In genomic region chr6:44245912-44246662, GRCh38 we compare ENCODE assay signal across 8 cellular contexts. TPM values are rescaled to one million over a fixed set of nuclear protein-coding genes. Genes with fewer than 3 reads are reported as not detected.
DNase-seq lines count a peak whose midpoint lies in the region; ATAC-seq and TF ChIP-seq lines count a peak whose summit lies in the region.

No MANE protein-coding gene starts in this region.

- H3K27ac Mint-ChIP-seq in HFFc6: peak overlapping the region; percentile 98
- peak overlapping the region; percentile 97 for H3K27ac Mint-ChIP-seq in T-helper 2 cell treated with Interferon-gamma antibody and Interleukin-4, amounts not matched to agents 5 μg/mL and 100 μg/mL, for 36 hours

- peak; percentile 86 for ATAC-seq in sciatic nerve

- peaks cover 44% of the 10 kb centered on the region for H3K36me3 Mint-ChIP-seq in HFFc6 (ENCODE audit: low read depth)
- peaks cover 40% of the 10 kb centered on the region for H3K36me3 Mint-ChIP-seq in T-helper 2 cell treated with Interferon-gamma antibody and Interleukin-4, amounts not matched to agents 5 μg/mL and 100 μg/mL, for 36 hours (ENCODE audit: low read depth)

- peaks cover 15% of the 10 kb centered on the region for H3K27me3 Mint-ChIP-seq in HFFc6 (ENCODE audit: insufficient read depth)
- H3K27me3 Mint-ChIP-seq in T-helper 2 cell treated with Interferon-gamma antibody and Interleukin-4, amounts not matched to agents 5 μg/mL and 100 μg/mL, for 36 hours (ENCODE audit: low read depth): peaks cover 2% of the 10 kb centered on the region

- H3K9me3 Mint-ChIP-seq in HFFc6: peaks cover 12% of the 10 kb centered on the region
- H3K9me3 Mint-ChIP-seq in T-helper 2 cell treated with Interferon-gamma antibody and Interleukin-4, amounts not matched to agents 5 μg/mL and 100 μg/mL, for 36 hours: no peaks in the 10 kb centered on the region

- in situ Hi-C loops in astrocyte of the cerebellum (cut with HindIII; ENCODE audit: low sequenced_read_pairs): no loop called here

- peak overlapping the region; percentile 98 for H3K4me3 Mint-ChIP-seq in HFFc6
- H3K4me3 Mint-ChIP-seq in T-helper 2 cell treated with Interferon-gamma antibody and Interleukin-4, amounts not matched to agents 5 μg/mL and 100 μg/mL, for 36 hours: peak overlapping the region; percentile 98

- intact Hi-C loops in sciatic nerve (cut with DNase I): no loop called here

- DNase-seq in HFFc6: peak; percentile 71
- DNase-seq in MV-4-11 (lab: John Stamatoyannopoulos, UW): peak; percentile 60
- peak; percentile 91 for DNase-seq in T-helper 2 cell treated with Interferon-gamma antibody and Interleukin-4, amounts not matched to agents 5 μg/mL and 100 μg/mL, for 36 hours (ENCODE audit: low spot score)
- DNase-seq in astrocyte of the cerebellum (ENCODE audit: low read depth): no peak
- peak; percentile 48 to 97 (median 86) for DNase-seq in hypothalamus (lab: John Stamatoyannopoulos, UW)
- DNase-seq in sciatic nerve (ENCODE audit: low spot score): peak; percentile 95
- DNase-seq in NCI-H1048 (lab: John Stamatoyannopoulos, UW): no peak

- TF ChIP-seq CTCF in GM12874 (IDR thresholded peaks at IDR 0.05; ENCODE audit: insufficient read depth, low read depth, low read length) (peak; percentile 47; the same call in 1 of the 2 replicates), HFFc6 (IDR thresholded peaks at IDR 0.05) (peak; percentile 57), astrocyte of the cerebellum (IDR thresholded peaks at IDR 0.05; ENCODE audit: low read depth, low read length, missing control alignments) (no peak)

- peak overlapping the region; percentile 98 for H3K4me3 ChIP-seq in astrocyte of the cerebellum (ENCODE audit: low read depth, low read length)

- peaks cover 39% of the 10 kb centered on the region for H3K4me1 Mint-ChIP-seq in HFFc6 (ENCODE audit: low read depth)
- H3K4me1 Mint-ChIP-seq in T-helper 2 cell treated with Interferon-gamma antibody and Interleukin-4, amounts not matched to agents 5 μg/mL and 100 μg/mL, for 36 hours (ENCODE audit: low read depth): peaks cover 29% of the 10 kb centered on the region

RNA-seq across cellular contexts. Expression of gene HSP90AB1, which starts 0.8 kb away (rescaled TPM):
- total RNA-seq in HFFc6 (2021; fragmentation: NEBNext Ultra II Directional; extraction: Animal tissue kit (Norgen Biotek cat#: 25700)): 1,000 to 10,000 TPM in 1 of 6 experiments, 100 to 1,000 TPM in 5; 847 to 1,026 (median 920) TPM
- total RNA-seq in sciatic nerve: 470 TPM

RNA-seq across cellular contexts. Expression of gene SLC35B2, which starts 11.2 kb away (rescaled TPM):
- 100 to 1,000 TPM; 108 to 132 (median 120) TPM for total RNA-seq in HFFc6 (2021; fragmentation: NEBNext Ultra II Directional; extraction: Animal tissue kit (Norgen Biotek cat#: 25700))
- total RNA-seq in sciatic nerve: 26.8 TPM

RNA-seq across cellular contexts. Expression of gene NFKBIE, which starts 19.3 kb away (rescaled TPM):
- total RNA-seq in HFFc6 (2021; fragmentation: NEBNext Ultra II Directional; extraction: Animal tissue kit (Norgen Biotek cat#: 25700)): 1 to 10 TPM; 4.2 to 6.7 (median 5.8) TPM
- 9.1 TPM for total RNA-seq in sciatic nerve

RNA-seq across cellular contexts. Expression of gene SLC29A1, which starts 22.7 kb away (rescaled TPM):
- total RNA-seq in HFFc6 (2021; fragmentation: NEBNext Ultra II Directional; extraction: Animal tissue kit (Norgen Biotek cat#: 25700)): 10 to 100 TPM; 14.9 to 29.9 (median 26.8) TPM
- total RNA-seq in sciatic nerve: 71.7 TPM

RNA-seq across cellular contexts. Expression of gene TMEM151B, which starts 24.2 kb away (rescaled TPM):
- not detected for total RNA-seq in HFFc6 (2021; fragmentation: NEBNext Ultra II Directional; extraction: Animal tissue kit (Norgen Biotek cat#: 25700))
- not detected for total RNA-seq in sciatic nerve

Comparison
In these comparisons a context has a peak if more than half of its experiments do, and no peak if none do; other contexts are left out.
1. DNase-seq: peak in HFFc6 (single experiment), MV-4-11 (single experiment), T-helper 2 cell treated with Interferon-gamma antibody and Interleukin-4, amounts not matched to agents 5 μg/mL and 100 μg/mL, for 36 hours (single experiment), hypothalamus (51 of 51) and sciatic nerve (single experiment); none in astrocyte of the cerebellum (single experiment) and NCI-H1048 (single experiment).